Comparison of ENCODE assay signal across 9 cellular contexts in the genomic region with DNA sequence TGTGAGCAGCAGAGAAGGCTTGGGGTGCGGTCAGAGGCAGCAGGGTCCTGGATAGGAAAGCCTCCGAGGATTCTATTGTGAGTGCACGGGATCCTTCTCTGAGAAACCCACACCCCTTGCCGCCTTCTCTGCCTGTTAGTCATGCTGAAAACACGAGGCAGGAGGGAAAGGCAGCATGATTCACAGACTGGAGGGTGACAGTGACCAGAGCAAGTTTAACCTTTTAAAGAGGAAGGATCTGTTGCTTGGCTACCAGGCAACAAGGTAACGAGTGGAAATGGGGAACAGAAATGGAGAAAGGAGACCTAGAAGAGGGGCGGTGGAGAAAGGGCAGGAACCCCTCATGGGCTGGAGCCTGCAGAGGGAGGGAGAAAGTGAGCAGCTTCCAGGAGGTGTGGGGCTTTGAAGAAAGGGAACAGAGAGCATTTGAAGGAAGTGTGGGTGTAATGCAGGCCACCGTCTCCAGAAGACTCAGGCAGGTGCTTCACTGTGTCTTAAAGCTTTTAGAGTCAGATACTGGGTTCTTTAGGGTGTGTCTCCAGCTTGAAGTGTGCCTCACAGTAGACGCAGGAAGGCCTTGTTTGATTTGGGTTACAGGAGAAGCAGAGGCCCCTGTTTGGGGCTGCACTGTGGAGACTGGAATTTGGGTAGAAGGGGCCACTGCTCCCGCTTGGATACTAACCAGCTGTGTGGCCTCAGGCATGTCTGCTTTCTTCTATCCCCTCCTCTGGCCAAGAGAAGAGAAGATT. TPM values are rescaled to one million over a fixed set of nuclear protein-coding genes. Genes with fewer than 3 reads are reported as not detected.
DNase-seq lines count a peak whose midpoint lies in the region; ATAC-seq, FAIRE-seq and TF ChIP-seq lines count a peak whose summit lies in the region.
"Had no signal": no experiment of that assay in that cellular context is flagged by ENCODE, and none has a peak within 500 bp of the region (broad histone marks: within the 10 kb centered on the region; RNA-seq: fewer than 3 reads in every experiment).

No MANE protein-coding gene starts in this region.

- no peaks in the 10 kb centered on the region for H3K79me2 ChIP-seq in osteoblast (ENCODE audit: insufficient read depth, low read length)

- peak overlapping the region; percentile 73 for H3K4me2 ChIP-seq in osteoblast (ENCODE audit: insufficient read depth, low read length)

- H3K27me3 Mint-ChIP-seq in activated CD4-positive, alpha-beta memory T cell treated with anti-CD3 and anti-CD28 coated beads for 36 hours, result no peaks in the 10 kb centered on the region

- H3K27ac ChIP-seq in esophagus squamous epithelium (peak overlapping the region; percentile 7 to 81 (median 66)), osteoblast (ENCODE audit: low read depth, low read length) (peak overlapping the region; percentile 88), kidney (ENCODE audit: low read depth in 2 of 2, low read length in 2 of 2) (no peak overlapping the region)

- H3K27ac Mint-ChIP-seq in activated CD4-positive, alpha-beta memory T cell treated with anti-CD3 and anti-CD28 coated beads for 36 hours, result peak overlapping the region; percentile 72

- no peaks in the 10 kb centered on the region for H3K27me3 ChIP-seq in esophagus squamous epithelium
- no peaks in the 10 kb centered on the region for H3K27me3 ChIP-seq in osteoblast (ENCODE audit: insufficient read depth, low read length)

- H2AFZ ChIP-seq in osteoblast (ENCODE audit: low read length), result peak overlapping the region; percentile 33

- peaks cover 13 to 64% (median 34%) of the 10 kb centered on the region in 3 donors for H3K4me1 ChIP-seq in esophagus squamous epithelium
- peaks cover 32% of the 10 kb centered on the region for H3K4me1 ChIP-seq in osteoblast (ENCODE audit: insufficient read depth, low read length)
- H3K4me1 ChIP-seq in kidney (ENCODE audit: control insufficient read depth in 1 of 2, insufficient read depth in 1 of 2, low read depth in 1 of 2, low read length in 2 of 2), result peaks cover 0 to 3% of the 10 kb centered on the region in 2 donors

- no peak for TF ChIP-seq CTCF in esophagus squamous epithelium (IDR thresholded peaks at IDR 0.05)
- no peak for TF ChIP-seq CTCF in osteoblast (IDR thresholded peaks at IDR 0.05; ENCODE audit: extremely low read depth, low read depth, low read length)
- no peak for TF ChIP-seq CTCF in kidney (IDR thresholded peaks at IDR 0.05; ENCODE audit: borderline replicate concordance, extremely low read depth, insufficient read depth)

- H3K9me3 Mint-ChIP-seq in activated CD4-positive, alpha-beta memory T cell treated with anti-CD3 and anti-CD28 coated beads for 36 hours, result no peaks in the 10 kb centered on the region

- FAIRE-seq in HTR-8/SVneo (lab: Jason Lieb, UNC) (peak; percentile 93), kidney (lab: Jason Lieb, UNC) (no peak)
- FAIRE-seq: colon had no signal

- H3K4me3 ChIP-seq in esophagus squamous epithelium (no peak overlapping the region), osteoblast (ENCODE audit: insufficient read depth, low read length) (peak overlapping the region; percentile 27), kidney (ENCODE audit: low read length in 2 of 2) (no peak overlapping the region)

- H4K20me1 ChIP-seq in osteoblast (ENCODE audit: insufficient read depth, low read length), result no peaks in the 10 kb centered on the region

- CTCF ChIA-PET in activated CD4-positive, alpha-beta memory T cell treated with anti-CD3 and anti-CD28 coated beads for 36 hours (lab: Charles Lee), result interaction anchor here (0.6 to 2.4 kb wide), 3 partner anchors 9 to 189 kb away, joined by 3 to 12 read pairs (median 3); no protein-coding TSS in a partner anchor

- H3K4me1 Mint-ChIP-seq in activated CD4-positive, alpha-beta memory T cell treated with anti-CD3 and anti-CD28 coated beads for 36 hours (ENCODE audit: low read depth), result peaks cover 24% of the 10 kb centered on the region

- peak overlapping the region; percentile 8 for H3K4me3 Mint-ChIP-seq in activated CD4-positive, alpha-beta memory T cell treated with anti-CD3 and anti-CD28 coated beads for 36 hours

- peak; percentile 96 for DNase-seq in AG08395 (ENCODE audit: low spot score)
- DNase-seq in HTR-8/SVneo (ENCODE audit: insufficient read length, low spot score), result peak; percentile 91
- DNase-seq in activated CD4-positive, alpha-beta memory T cell treated with anti-CD3 and anti-CD28 coated beads for 36 hours, result peak; percentile 72
- DNase-seq in esophagus squamous epithelium (lab: John Stamatoyannopoulos, UW), result no peak
- DNase-seq in osteoblast (ENCODE audit: insufficient read length, low spot score, missing footprints), result peak; percentile 98
- no peak for DNase-seq in kidney
- DNase-seq in OCI-M2 (lab: John Stamatoyannopoulos, UW; ENCODE audit: unreplicated experiment), result no peak

- no peaks in the 10 kb centered on the region for H3K36me3 ChIP-seq in esophagus squamous epithelium
- H3K36me3 ChIP-seq in osteoblast (ENCODE audit: insufficient read depth, low read length), result no peaks in the 10 kb centered on the region
- H3K36me3 ChIP-seq in kidney (ENCODE audit: control insufficient read depth in 1 of 2, insufficient read depth in 2 of 2, low read length in 2 of 2), result no peaks in the 10 kb centered on the region

- no peaks in the 10 kb centered on the region for H3K36me3 Mint-ChIP-seq in activated CD4-positive, alpha-beta memory T cell treated with anti-CD3 and anti-CD28 coated beads for 36 hours

- 26 to 27% methylated on average over 10 of the region's 10 CpGs for WGBS in esophagus squamous epithelium, 2 donors

- H3K9ac ChIP-seq in kidney (ENCODE audit: low read length in 2 of 2), result no peak overlapping the region

- TF ChIP-seq POLR2A in esophagus squamous epithelium (IDR thresholded peaks at IDR 0.05), result no peak

- H3K9me3 ChIP-seq in esophagus squamous epithelium, result no peaks in the 10 kb centered on the region
- no peaks in the 10 kb centered on the region for H3K9me3 ChIP-seq in osteoblast (ENCODE audit: low read depth, low read length)
- H3K9me3 ChIP-seq in kidney (ENCODE audit: control insufficient read depth in 1 of 2, low read length in 2 of 2), result no peaks in the 10 kb centered on the region

- intact Hi-C loops in activated CD4-positive, alpha-beta memory T cell treated with anti-CD3 and anti-CD28 coated beads for 36 hours (cut with micrococcal nuclease), result loop anchor here (2.0 to 5.0 kb wide), 2 partner anchors 94 to 116 kb away; no protein-coding TSS in a partner anchor
- intact Hi-C loops in esophagus squamous epithelium (cut with DNase I) (no loop called here), kidney (cut with DNase I) (no loop called here)

- POLR2A ChIA-PET in activated CD4-positive, alpha-beta memory T cell treated with anti-CD3 and anti-CD28 coated beads for 36 hours (lab: Charles Lee), result no interaction called here

- no peak for ATAC-seq in HG02571 (IDR thresholded peaks at IDR 0.05; ENCODE audit: unreplicated experiment)

RNA-seq across cellular contexts. Expression of gene OPTC, which starts 19.1 kb away (rescaled TPM):
- total RNA-seq in activated CD4-positive, alpha-beta memory T cell treated with anti-CD3 and anti-CD28 coated beads for 36 hours, result not detected
- total RNA-seq in esophagus squamous epithelium (not detected), osteoblast (not detected in 2 replicates), kidney (not detected)
- not detected for polyA plus RNA-seq in kidney (ENCODE audit: insufficient read depth, low read depth, low replicate concordance)

RNA-seq across cellular contexts. Expression of gene PRELP, which starts 37.4 kb away (rescaled TPM):
- total RNA-seq in activated CD4-positive, alpha-beta memory T cell treated with anti-CD3 and anti-CD28 coated beads for 36 hours, result not detected
- 10 to 100 TPM in 2 of 4 donors, 1 to 10 TPM in 2; 2.2 to 71.0 (median 9.1) TPM for total RNA-seq in esophagus squamous epithelium
- total RNA-seq in osteoblast, result 0.29 and 0.36 TPM in 2 replicates
- total RNA-seq in kidney, result 24.5 TPM
- polyA plus RNA-seq in kidney (ENCODE audit: insufficient read depth, low read depth, low replicate concordance), result 9.5 TPM

Comparison
In these comparisons a context has a peak if more than half of its experiments do, and no peak if none do; other contexts are left out.
1. DNase-seq: peak in AG08395 (single experiment), HTR-8/SVneo (single experiment), activated CD4-positive, alpha-beta memory T cell treated with anti-CD3 and anti-CD28 coated beads for 36 hours (single experiment) and osteoblast (single experiment); none in esophagus squamous epithelium (single experiment), kidney (single experiment) and OCI-M2 (single experiment).
2. H3K27ac ChIP-seq: peak in esophagus squamous epithelium (4 of 4) and osteoblast (single experiment); none in kidney (0 of 2).